In the genomic region with DNA sequence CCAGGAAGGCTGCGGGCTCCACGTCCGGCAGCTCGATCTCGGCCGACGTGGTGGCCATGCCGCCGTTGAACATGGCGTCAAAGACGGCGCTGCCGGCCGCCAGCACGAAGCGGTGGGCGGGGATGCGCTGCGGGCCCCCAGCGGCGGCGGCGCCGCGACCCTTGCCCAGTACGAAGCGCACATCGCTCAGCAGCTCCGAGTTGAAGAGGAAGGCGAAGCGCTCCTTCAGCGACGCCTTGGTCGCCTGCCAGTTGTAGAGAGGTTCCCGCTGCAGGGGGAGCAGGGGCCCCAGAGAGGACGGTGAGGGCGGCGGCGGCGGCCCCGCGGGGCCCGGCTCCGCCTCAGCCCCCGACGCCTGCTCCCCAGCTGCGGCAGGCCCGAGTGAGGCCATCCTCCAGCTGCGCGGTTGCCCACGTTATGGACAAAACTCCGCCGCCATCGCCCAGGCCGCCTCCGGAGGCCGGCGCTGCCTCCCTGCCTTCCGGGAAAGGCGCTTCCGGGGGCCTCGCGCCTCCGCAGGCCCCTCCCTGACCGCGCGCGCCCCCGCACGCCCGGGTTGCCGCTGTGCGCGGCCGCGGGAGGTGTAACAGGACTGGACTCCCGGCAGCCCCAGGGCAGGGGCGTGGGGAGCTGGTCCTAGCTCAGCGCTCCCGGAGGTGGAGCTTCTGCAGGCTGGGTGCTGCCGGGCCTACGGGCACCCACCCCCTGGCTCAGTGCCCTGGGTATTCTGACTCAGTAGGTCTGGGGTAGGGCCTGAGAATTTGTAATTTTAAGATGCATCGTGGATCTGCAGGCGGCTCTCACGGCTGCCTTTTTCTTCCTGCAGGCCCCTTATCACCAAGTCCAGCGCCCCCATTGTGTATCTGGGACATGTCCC, we compare ENCODE assay signal across 8 cellular contexts. TPM values are rescaled to one million over a fixed set of nuclear protein-coding genes. Genes with fewer than 3 reads are reported as not detected.
DNase-seq lines count a peak whose midpoint lies in the region; ATAC-seq, FAIRE-seq and TF ChIP-seq lines count a peak whose summit lies in the region.

A gene (minus strand): TSS at position 492 of the 877 bp plus-strand sequence. CDS start 101 bp downstream, at position 391.

- H3K27me3 ChIP-seq in BLaER1 (no peaks in the 10 kb centered on the region), HepG2 (ENCODE audit: control insufficient read depth in 1 of 2, insufficient read depth in 2 of 2, low read length in 2 of 2) (no peaks in the 10 kb centered on the region)

- WGBS in HepG2 (ENCODE audit: low lambda C conversion rate), result 2% methylated on average over 8 of the region's 86 CpGs

- peak within 1 kb of the TSS; percentile 97 for H3K27ac ChIP-seq in BLaER1
- H3K27ac ChIP-seq in HepG2 (ENCODE audit: extremely low read length, insufficient read depth, low read length), result peak within 1 kb of the TSS; percentile 87

- POLR2A ChIA-PET in HepG2 (lab: Yijun Ruan, JAX), result interaction anchor here (0.6 to 1.6 kb wide), 12 partner anchors 9 to 528 kb away, joined by 3 to 15 read pairs (median 4); a partner anchor contains a TSS

- H3K4me1 ChIP-seq in BLaER1 (peaks cover 49% of the 10 kb centered on the region), HepG2 (ENCODE audit: insufficient read depth, low read length) (peaks cover 40% of the 10 kb centered on the region)

- in situ Hi-C loops in HepG2 (cut with HindIII; ENCODE audit: extremely low pct_ligation_motif_present, low pct_unique_long_range_greater_than_20kb), result no loop called here

- H4K20me1 ChIP-seq in BLaER1 (peaks cover 43% of the 10 kb centered on the region), HepG2 (ENCODE audit: insufficient read depth, low read length) (peaks cover 34% of the 10 kb centered on the region)

- CTCF ChIA-PET in HepG2 (lab: Yijun Ruan, JAX; ENCODE audit: low intra/inter-chr PET ratio, low total read pairs), result no interaction called here

- peaks cover 9% of the 10 kb centered on the region; the same call in 1 of the 2 replicates for H3K9me3 ChIP-seq in BLaER1
- no peaks in the 10 kb centered on the region for H3K9me3 ChIP-seq in HepG2 (ENCODE audit: low read length)

- TF ChIP-seq EP300 in HepG2 (IDR thresholded peaks at IDR 0.05; ENCODE audit: low read depth in 2 of 2, low read length in 2 of 2) (peak in 1 of 2 experiments; percentile 26; a peak in 1 of 4 replicates), HepG2 (CRISPR knock-in tag; IDR thresholded peaks at IDR 0.05; ENCODE audit: borderline replicate concordance) (no peak)

- TF ChIP-seq POLR2A in GM19193 (IDR thresholded peaks at IDR 0.05; ENCODE audit: extremely low read depth, insufficient read depth, insufficient read length), result peak; percentile 97
- peak; percentile 90 to 93 for TF ChIP-seq POLR2A in HepG2 (IDR thresholded peaks at IDR 0.05; ENCODE audit: insufficient read depth in 1 of 2, low read depth in 2 of 2, low read length in 2 of 2)

- peak; percentile 42 for TF ChIP-seq CTCF in HepG2 (CRISPR knock-in tag; IDR thresholded peaks at IDR 0.05)

- peak; percentile 17; the same call in 1 of the 2 replicates for TF ChIP-seq RAD21 in HepG2 (CRISPR knock-in tag; IDR thresholded peaks at IDR 0.05)

- ATAC-seq in HG03432 (IDR thresholded peaks at IDR 0.05; ENCODE audit: unreplicated experiment), result peak; percentile 88
- ATAC-seq in HepG2, result peak; percentile 98

- DNase-seq in NCI-H524 (lab: John Stamatoyannopoulos, UW), result peak; percentile 90 to 94
- peak; percentile 68 for DNase-seq in activated CD4-positive, alpha-beta T cell treated with anti-CD3 and anti-CD28 coated beads, Interleukin-2, amount 50 U/mL, for 1 hour
- peak; percentile 94 for DNase-seq in dedifferentiated amniotic fluid mesenchymal stem cell (ENCODE audit: extremely low spot score)
- DNase-seq in HepG2 (ENCODE audit: low spot score), result peak; percentile 84
- DNase-seq in stimulated activated CD4-positive, alpha-beta T cell treated with anti-CD3 and anti-CD28 coated beads, Interleukin-2, amount 100 ng/mL, for 48 hours, result peak; percentile 82 to 84

- intact Hi-C loops in HepG2 (cut with micrococcal nuclease; ENCODE audit: unreplicated experiment), result loop anchor here (5.0 kb wide), 1 partner anchor 140 kb away; a partner anchor contains a TSS

- peak; percentile 42 for FAIRE-seq in HepG2 (lab: Jason Lieb, UNC)

- H2AFZ ChIP-seq in HepG2 (ENCODE audit: low read length), result peak within 1 kb of the TSS; percentile 56

- no TSS peak for BruUV-seq in HepG2 (replicated peaks; lab: Mats Ljungman, UMichigan)

- H3K4me3 ChIP-seq in BLaER1 (peak within 1 kb of the TSS; percentile 91), HepG2 (replicated peaks in 1 of 3; ENCODE audit: insufficient read depth in 1 of 3, low read depth in 2 of 3, low read length in 3 of 3) (peak within 1 kb of the TSS; percentile 71 to 92 (median 81))

- H3K4me2 ChIP-seq in BLaER1, result peak within 1 kb of the TSS; percentile 96
- H3K4me2 ChIP-seq in HepG2 (ENCODE audit: low read depth, low read length), result peak within 1 kb of the TSS; percentile 76

- peaks cover 9% of the 10 kb centered on the region; the same call in 1 of the 2 replicates for H3K36me3 ChIP-seq in BLaER1
- peaks cover 2 to 10% of the 10 kb centered on the region in 2 experiments; a peak in 4 of 5 replicates for H3K36me3 ChIP-seq in HepG2 (replicated peaks in 1 of 2; ENCODE audit: control insufficient read depth in 1 of 2, insufficient read depth in 2 of 2, low read length in 2 of 2)

- peaks cover 49% of the 10 kb centered on the region for H3K79me2 ChIP-seq in HepG2 (ENCODE audit: insufficient read depth, low read length)

- H3K9ac ChIP-seq in BLaER1 (peak within 1 kb of the TSS; percentile 97), HepG2 (ENCODE audit: insufficient read depth, low read depth, low read length) (peak within 1 kb of the TSS; percentile 90)

TF ChIP-seq in HepG2, 621 proteins besides CTCF, POLR2A, EP300 and RAD21 (continues in another document):
- TF ChIP-seq, protein P1, sequence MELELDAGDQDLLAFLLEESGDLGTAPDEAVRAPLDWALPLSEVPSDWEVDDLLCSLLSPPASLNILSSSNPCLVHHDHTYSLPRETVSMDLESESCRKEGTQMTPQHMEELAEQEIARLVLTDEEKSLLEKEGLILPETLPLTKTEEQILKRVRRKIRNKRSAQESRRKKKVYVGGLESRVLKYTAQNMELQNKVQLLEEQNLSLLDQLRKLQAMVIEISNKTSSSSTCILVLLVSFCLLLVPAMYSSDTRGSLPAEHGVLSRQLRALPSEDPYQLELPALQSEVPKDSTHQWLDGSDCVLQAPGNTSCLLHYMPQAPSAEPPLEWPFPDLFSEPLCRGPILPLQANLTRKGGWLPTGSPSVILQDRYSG (CRISPR knock-in tag; IDR thresholded peaks at IDR 0.05), result no peak

RNA-seq across cellular contexts. Expression of the gene that starts here (rescaled TPM):
- total RNA-seq in HepG2 (2016; rRNA removed; fragmentation: Illumina TruSeq; extraction: Trizol), result 53.9 and 73.8 TPM in 2 replicates
- total RNA-seq in HepG2 (2016; cell fraction: cytosol; rRNA removed; fragmentation: Illumina TruSeq; extraction: Trizol; ENCODE audit: low read depth), result 13.6 and 15.2 TPM in 2 replicates
- total RNA-seq in HepG2 (2016; cell fraction: insoluble cytoplasmic fraction; rRNA removed; fragmentation: Illumina TruSeq; extraction: Trizol), result 53.8 and 73.4 TPM in 2 replicates
- total RNA-seq in HepG2 (2016; cell fraction: membrane; rRNA removed; fragmentation: Illumina TruSeq; extraction: Trizol), result 46.1 and 47.0 TPM in 2 replicates
- 30.5 and 36.6 TPM in 2 replicates for total RNA-seq in HepG2 (2016; cell fraction: nucleus; rRNA removed; fragmentation: Illumina TruSeq; extraction: Trizol)
- 29.3 and 32.1 TPM in 2 replicates for polyA plus RNA-seq in HepG2 (2011; rRNA removed)
- polyA plus RNA-seq in HepG2 (2011; cell fraction: cytosol; rRNA removed), result 15.5 and 22.7 TPM in 2 replicates
- polyA plus RNA-seq in HepG2 (2011; cell fraction: nucleus; rRNA removed), result 16.1 and 16.9 TPM in 2 replicates
- polyA plus RNA-seq in HepG2 (2012), result 29.1 and 30.1 TPM in 2 replicates
- polyA plus RNA-seq in HepG2 (2016; cell fraction: cytosol; fragmentation: Illumina TruSeq; extraction: Trizol; ENCODE audit: low read depth), result 8.4 and 9.7 TPM in 2 replicates
- 64.4 and 68.4 TPM in 2 replicates for polyA plus RNA-seq in HepG2 (2016; cell fraction: insoluble cytoplasmic fraction; fragmentation: Illumina TruSeq; extraction: Trizol; ENCODE audit: low read depth)
- polyA plus RNA-seq in HepG2 (2016; cell fraction: membrane; fragmentation: Illumina TruSeq; extraction: Trizol; ENCODE audit: low read depth), result 26.9 and 28.8 TPM in 2 replicates
- 37.4 and 40.1 TPM in 2 replicates for polyA plus RNA-seq in HepG2 (2016; cell fraction: nucleus; fragmentation: Illumina TruSeq; extraction: Trizol; ENCODE audit: insufficient read depth, low read depth)
- 24.0 and 76.6 TPM in 2 replicates for polyA minus RNA-seq in HepG2 (2011; rRNA and poly(A)+ RNA removed; ENCODE audit: low replicate concordance)
- polyA minus RNA-seq in HepG2 (2011; cell fraction: cytosol; rRNA and poly(A)+ RNA removed), result 36.8 and 38.1 TPM in 2 replicates
- 38.5 and 46.7 TPM in 2 replicates for polyA minus RNA-seq in HepG2 (2011; cell fraction: nucleus; rRNA and poly(A)+ RNA removed)

Comparison
In these comparisons a context has a peak if more than half of its experiments do, and no peak if none do; other contexts are left out.
1. Peak in every context shown above with its lines: DNase-seq, ATAC-seq, H3K4me3 ChIP-seq and H3K27ac ChIP-seq.